18 cellular contexts compared by ENCODE assay signal in genomic region chr3:182392182-182392917, GRCh38.
DNase-seq lines count a peak whose midpoint lies in the region; ATAC-seq and TF ChIP-seq lines count a peak whose summit lies in the region.
"Had no signal": no experiment of that assay in that cellular context is flagged by ENCODE, and none has a peak within 500 bp of the region (broad histone marks: within the 10 kb centered on the region; RNA-seq: fewer than 3 reads in every experiment).

No MANE protein-coding gene starts in this region.

- no peaks in the 10 kb centered on the region for H3K27me3 Mint-ChIP-seq in natural killer cell (ENCODE audit: low read depth in 2 of 2)
- H3K27me3 Mint-ChIP-seq: B cell; stimulated activated memory B cell treated with anti-CD40 and anti-IgM and Interleukin-4, amounts not matched to agents 10 μg/mL and 1 μg/mL and 100 μg/mL, for 72 hours had no signal

- no peak overlapping the region for H3K4ac ChIP-seq in mesendoderm (ENCODE audit: low read depth, low read length)

- DNase-seq in SK-MEL-5 (ENCODE audit: low read depth, low spot score) (peak; percentile 75), mesendoderm (peak; percentile 58), C1 segment of cervical spinal cord (lab: John Stamatoyannopoulos, UW) (no peak), natural killer cell (no peak)
- DNase-seq: activated CD4-positive, CD25-positive, alpha-beta regulatory T cell treated with anti-CD3 and anti-CD28 coated beads, Interleukin-2, amount 50 U/mL, for 72 hours; caudate nucleus; GDM1; NCI-H1105; tibial artery had no signal

- H2BK5ac ChIP-seq in mesendoderm (ENCODE audit: low read length), result no peak overlapping the region

- H3K9ac ChIP-seq in mesendoderm (ENCODE audit: low read length), result no peak overlapping the region

- H3K56ac ChIP-seq in mesendoderm (ENCODE audit: low read length), result no peak overlapping the region

- H4K5ac ChIP-seq in mesendoderm (ENCODE audit: low read length), result no peak overlapping the region

- H3K18ac ChIP-seq in mesendoderm (ENCODE audit: low read length), result no peak overlapping the region

- no peak overlapping the region for H3K27ac ChIP-seq in mesendoderm (ENCODE audit: low read depth, low read length)
- H3K27ac ChIP-seq: neutrophil, SK-N-MC, tibial artery had no signal

- H3K4me1 Mint-ChIP-seq in natural killer cell, result no peaks in the 10 kb centered on the region
- H3K4me1 Mint-ChIP-seq: B cell; stimulated activated memory B cell treated with anti-CD40 and anti-IgM and Interleukin-4, amounts not matched to agents 10 μg/mL and 1 μg/mL and 100 μg/mL, for 72 hours had no signal

- H3K79me1 ChIP-seq in mesendoderm (ENCODE audit: low read length), result no peaks in the 10 kb centered on the region

- H3K4me2 ChIP-seq in mesendoderm (ENCODE audit: low read length), result no peak overlapping the region

- intact Hi-C loops in natural killer cell (cut with micrococcal nuclease), result no loop called here

- H3K36me3 Mint-ChIP-seq in natural killer cell, result no peaks in the 10 kb centered on the region
- H3K36me3 Mint-ChIP-seq: mesothelial cell of epicardium; stimulated activated memory B cell treated with anti-CD40 and anti-IgM and Interleukin-4, amounts not matched to agents 10 μg/mL and 1 μg/mL and 100 μg/mL, for 72 hours had no signal

- TF ChIP-seq CTCF in GM12872 (IDR thresholded peaks at IDR 0.05; ENCODE audit: insufficient read depth, low read depth, low read length), result peak; percentile 22; the same call in 1 of the 3 replicates
- TF ChIP-seq CTCF in natural killer cell (IDR thresholded peaks at IDR 0.05), result no peak

- WGBS in mesendoderm (ENCODE audit: extremely low coverage, insufficient coverage, low lambda C conversion rate), result no CpG with 5 or more reads among the region's 4 CpGs

- no peak overlapping the region for H3K27ac Mint-ChIP-seq in natural killer cell
- H3K27ac Mint-ChIP-seq: activated T-helper 2 cell treated with anti-CD3 and anti-CD28 coated beads, Interferon-gamma antibody, Interleukin-2, Interleukin-4, amounts not matched to agents 10 μg/mL and 5 μg/mL and 100 μg/mL, durations not matched to agents 14 hours and 24 hours and 36 hours; B cell; mesothelial cell of epicardium; stimulated activated memory B cell treated with anti-CD40 and anti-IgM and Interleukin-4, amounts not matched to agents 10 μg/mL and 1 μg/mL and 100 μg/mL, for 72 hours had no signal

- H3K23ac ChIP-seq in mesendoderm (ENCODE audit: low read length), result no peak overlapping the region

- no peaks in the 10 kb centered on the region for H3K36me3 ChIP-seq in mesendoderm (ENCODE audit: control insufficient read depth, insufficient read depth, low read length)
- H3K36me3 ChIP-seq: neutrophil, tibial artery had no signal

- peaks cover 6% of the 10 kb centered on the region in 2 donors for H3K9me3 Mint-ChIP-seq in natural killer cell
- H3K9me3 Mint-ChIP-seq: activated T-helper 2 cell treated with anti-CD3 and anti-CD28 coated beads, Interferon-gamma antibody, Interleukin-2, Interleukin-4, amounts not matched to agents 10 μg/mL and 5 μg/mL and 100 μg/mL, durations not matched to agents 14 hours and 24 hours and 36 hours; mesothelial cell of epicardium; stimulated activated memory B cell treated with anti-CD40 and anti-IgM and Interleukin-4, amounts not matched to agents 10 μg/mL and 1 μg/mL and 100 μg/mL, for 72 hours had no signal

- ATAC-seq in HG03432 (IDR thresholded peaks at IDR 0.05; ENCODE audit: unreplicated experiment) (peak; percentile 47), GM18498 (IDR thresholded peaks at IDR 0.05; ENCODE audit: unreplicated experiment) (no peak), natural killer cell (no peak)
- ATAC-seq: stimulated activated memory B cell treated with anti-CD40 and anti-IgM and Interleukin-4, amounts not matched to agents 10 μg/mL and 1 μg/mL and 100 μg/mL, for 72 hours had no signal

- H3K4me3 Mint-ChIP-seq in natural killer cell, result no peak overlapping the region
- H3K4me3 Mint-ChIP-seq: B cell; mesothelial cell of epicardium; stimulated activated memory B cell treated with anti-CD40 and anti-IgM and Interleukin-4, amounts not matched to agents 10 μg/mL and 1 μg/mL and 100 μg/mL, for 72 hours had no signal

- no peaks in the 10 kb centered on the region for H3K79me2 ChIP-seq in mesendoderm (ENCODE audit: control insufficient read depth, insufficient read depth, low read length)

- no peaks in the 10 kb centered on the region for H3K27me3 ChIP-seq in mesendoderm (ENCODE audit: insufficient read depth, low read length, poor library complexity)
- H3K27me3 ChIP-seq: neutrophil, tibial artery had no signal

- no peaks in the 10 kb centered on the region for H3K4me1 ChIP-seq in mesendoderm (ENCODE audit: control insufficient read depth, low read depth, low read length)
- H3K4me1 ChIP-seq: tibial artery had no signal

- no peak overlapping the region for H2BK15ac ChIP-seq in mesendoderm (replicated peaks; ENCODE audit: low read depth)

- H2BK120ac ChIP-seq in mesendoderm (ENCODE audit: low read depth, low read length), result no peak overlapping the region

- in situ Hi-C loops in SK-MEL-5 (cut with HindIII; ENCODE audit: low pct_unique_long_range_greater_than_20kb, low sequenced_read_pairs), result loop anchor here (25.0 kb wide), 1 partner anchor 95 kb away; no protein-coding TSS in a partner anchor

- no peak overlapping the region for H3K4me3 ChIP-seq in mesendoderm (ENCODE audit: low read length)
- H3K4me3 ChIP-seq: SK-N-MC, tibial artery had no signal

- no peak overlapping the region for H2AK5ac ChIP-seq in mesendoderm (ENCODE audit: low read length)

- no peak overlapping the region for H4K8ac ChIP-seq in mesendoderm (ENCODE audit: low read depth, low read length)

Comparison
In these comparisons a context has a peak if more than half of its experiments do, and no peak if none do; other contexts are left out.
1. DNase-seq: peak in SK-MEL-5 (single experiment) and mesendoderm (single experiment); none in C1 segment of cervical spinal cord (0 of 14) and natural killer cell (single experiment).